Comparison of ENCODE assay signal across 8 cellular contexts in the genomic region with DNA sequence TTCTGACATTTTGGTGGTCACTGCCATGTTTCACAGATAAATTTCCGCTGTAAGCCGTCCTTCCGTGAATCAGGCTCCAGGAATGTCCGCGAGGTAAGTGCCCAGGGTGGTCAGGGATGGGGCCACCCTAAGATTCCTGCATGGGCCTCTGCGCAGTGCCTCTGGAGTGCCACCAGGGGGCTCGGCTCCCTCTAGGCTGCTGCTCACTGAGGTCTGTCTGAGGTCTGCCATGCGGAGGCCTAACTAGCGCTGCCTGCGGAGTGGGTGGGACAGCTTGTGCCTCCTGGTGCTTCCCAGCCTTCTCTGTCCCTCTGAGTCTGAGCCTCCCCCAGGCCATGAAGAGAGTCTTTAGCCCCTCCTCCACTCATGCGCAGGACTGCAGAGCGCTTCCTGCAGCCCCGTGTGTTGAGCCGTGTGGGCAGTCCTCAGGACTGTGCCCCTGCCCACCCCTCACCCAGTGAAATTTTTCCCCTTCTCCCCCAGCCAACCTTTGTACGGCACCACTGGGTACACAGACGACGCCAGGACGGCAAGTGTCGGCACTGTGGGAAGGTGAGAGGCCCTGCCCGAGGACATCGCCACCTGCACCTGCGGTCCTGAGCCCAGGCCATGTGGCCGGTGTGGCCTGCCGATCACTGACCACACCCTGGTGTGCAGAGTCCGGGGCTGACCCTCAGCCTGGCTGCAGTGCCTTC. TPM values are rescaled to one million over a fixed set of nuclear protein-coding genes. Genes with fewer than 3 reads are reported as not detected.
DNase-seq lines count a peak whose midpoint lies in the region; ATAC-seq and TF ChIP-seq lines count a peak whose summit lies in the region.

No MANE protein-coding gene starts in this region.

- POLR2A ChIA-PET in WTC11 (lab: Charles Lee) = no interaction called here

- CTCF ChIA-PET in WTC11 (lab: Charles Lee) = interaction anchor here (1.1 to 11.8 kb wide), 9 partner anchors 8 to 120 kb away, joined by 3 to 231 read pairs (median 5); a partner anchor contains a TSS

- WGBS in mesodermal cell (ENCODE audit: insufficient coverage in 2 of 2), 2 experiments = 55 to 57% methylated on average over 22 to 24 of the region's 25 CpGs

- peak overlapping the region; percentile 53 for H3K27ac ChIP-seq in mesodermal cell (ENCODE audit: low read depth, low read length, severe bottlenecking)

- no peaks in the 10 kb centered on the region for H3K27me3 Mint-ChIP-seq in WTC11 (ENCODE audit: low read depth)

- peak overlapping the region; percentile 70 for H3K27ac Mint-ChIP-seq in WTC11

- peaks cover 23% of the 10 kb centered on the region for H3K36me3 Mint-ChIP-seq in WTC11

- peaks cover 12% of the 10 kb centered on the region for H3K4me1 ChIP-seq in mesodermal cell (ENCODE audit: control insufficient read depth, insufficient read depth, low read length, poor library complexity, severe bottlenecking)

- H3K4me3 Mint-ChIP-seq in WTC11 = no peak overlapping the region

- H3K9me3 ChIP-seq in mesodermal cell (ENCODE audit: control insufficient read depth, low read length) = no peaks in the 10 kb centered on the region

- peak; percentile 86 for TF ChIP-seq CTCF in WTC11 (IDR thresholded peaks at IDR 0.05)

- peak; percentile 58 for ATAC-seq in GM21423 (IDR thresholded peaks at IDR 0.05; ENCODE audit: unreplicated experiment)
- ATAC-seq in WTC11 = peak; percentile 86
- no peak for ATAC-seq in GM19395 (IDR thresholded peaks at IDR 0.05; ENCODE audit: unreplicated experiment)
- ATAC-seq in GM19455 (IDR thresholded peaks at IDR 0.05; ENCODE audit: unreplicated experiment) = no peak

- peaks cover 55% of the 10 kb centered on the region for H3K36me3 ChIP-seq in mesodermal cell (ENCODE audit: control insufficient read depth, insufficient read depth, low read length)

- in situ Hi-C loops in Caki2 (cut with HindIII; ENCODE audit: low pct_unique_long_range_greater_than_20kb, low sequenced_read_pairs) = no loop called here

- no peak overlapping the region for H3K4me3 ChIP-seq in mesodermal cell (ENCODE audit: extremely low read depth, insufficient read depth, low read length, poor library complexity, severe bottlenecking)

- DNase-seq in Caki2 (ENCODE audit: low read depth) = peak; percentile 57
- peak; percentile 65 for DNase-seq in NAMALWA (ENCODE audit: low spot score)
- peak; percentile 82 for DNase-seq in WTC11 (ENCODE audit: low spot score)
- peak; percentile 85 for DNase-seq in dermis blood vessel endothelial cell

- no peaks in the 10 kb centered on the region for H3K9me3 Mint-ChIP-seq in WTC11

- peaks cover 19% of the 10 kb centered on the region for H3K4me1 Mint-ChIP-seq in WTC11

TF ChIP-seq in WTC11, 78 proteins besides CTCF, POLR2A, EP300 and RAD21:
- TF ChIP-seq ZNF423 (CRISPR knock-in tag; IDR thresholded peaks at IDR 0.05) (peak; percentile 60; the same call in 1 of the 2 replicates), OVOL2 (CRISPR knock-in tag; IDR thresholded peaks at IDR 0.05; ENCODE audit: borderline replicate concordance) (no peak)

RNA-seq across cellular contexts. Expression of a gene that starts 11.9 kb away (rescaled TPM):
- 155 and 185 TPM in 2 replicates for total RNA-seq in Caki2 (2014; rRNA removed; shearing (Covaris generic); ENCODE audit: low replicate concordance)
- total RNA-seq in WTC11 (2021) (560 to 611 TPM (median 602 TPM) in 3 replicates), dermis blood vessel endothelial cell (46.1 and 59.6 TPM in 2 replicates)
- polyA plus RNA-seq in mesodermal cell (2013, experiment 1 of 2) = 1,793 TPM
- polyA plus RNA-seq in mesodermal cell (2013, experiment 2 of 2) = 1,702 TPM

RNA-seq across cellular contexts. Expression of a gene that starts 22.0 kb away (rescaled TPM):
- total RNA-seq in Caki2 (2014; rRNA removed; shearing (Covaris generic); ENCODE audit: low replicate concordance) = 3.2 TPM in 1 of 2 replicates, not detected in the other
- total RNA-seq in WTC11 (2021) (0.62 to 0.85 TPM (median 0.62 TPM) in 3 replicates), dermis blood vessel endothelial cell (0.09 and 0.17 TPM in 2 replicates)
- polyA plus RNA-seq in mesodermal cell (2013, experiment 1 of 2) = not detected
- 0.56 TPM for polyA plus RNA-seq in mesodermal cell (2013, experiment 2 of 2)

RNA-seq across cellular contexts. Expression of a gene that starts 22.3 kb away (rescaled TPM):
- 17.2 and 24.5 TPM in 2 replicates for total RNA-seq in Caki2 (2014; rRNA removed; shearing (Covaris generic); ENCODE audit: low replicate concordance)
- total RNA-seq in WTC11 (2021) (107 to 139 TPM (median 115 TPM) in 3 replicates), dermis blood vessel endothelial cell (79.8 and 86.2 TPM in 2 replicates)
- polyA plus RNA-seq in mesodermal cell (2013, experiment 1 of 2) = 58.8 TPM
- 45.7 TPM for polyA plus RNA-seq in mesodermal cell (2013, experiment 2 of 2)

Comparison
In these comparisons a context has a peak if more than half of its experiments do, and no peak if none do; other contexts are left out.
1. ATAC-seq: peak in GM21423 (single experiment) and WTC11 (single experiment); none in GM19395 (single experiment) and GM19455 (single experiment).
2. Peak in every context shown above with its lines, with median percentiles within 50 percentile points of each other: DNase-seq.